1 cellular context compared by ENCODE assay signal in genomic region chr12:121514184-121514742, GRCh38.
A peak's percentile ranks its signal among the peaks of the same experiment; 100 is the strongest.
TF ChIP-seq lines count a peak whose summit lies in the region.

No MANE protein-coding gene starts in this region.

TF ChIP-seq in GM12878, 131 proteins besides CTCF, POLR2A, EP300 and RAD21 (continued from another document):
- TF ChIP-seq ZNF687 (IDR thresholded peaks at IDR 0.05), result peak; percentile 79
- TF ChIP-seq JUNB (IDR thresholded peaks at IDR 0.05), result no peak
- TF ChIP-seq IKZF2 (IDR thresholded peaks at IDR 0.05), result peak in 1 of 2 experiments; percentile 69; a peak in 3 of 4 replicates
- TF ChIP-seq ASH2L (IDR thresholded peaks at IDR 0.05; ENCODE audit: borderline replicate concordance, low read depth), result no peak
- TF ChIP-seq IKZF1 (conservative IDR thresholded peaks at IDR 0.05), result peak; percentile 84
- peak; percentile 77 for TF ChIP-seq FOXK2 (IDR thresholded peaks at IDR 0.05)
- no peak for TF ChIP-seq NFXL1 (IDR thresholded peaks at IDR 0.05; ENCODE audit: borderline replicate concordance)
- TF ChIP-seq DPF2 (IDR thresholded peaks at IDR 0.05), result peak; percentile 58; the same call in 1 of the 2 replicates
- TF ChIP-seq PAX5 (IDR thresholded peaks at IDR 0.05; ENCODE audit: borderline replicate concordance, low read depth, low read length), result 0 out of 2 replicates have a peak, but pooled peaks have one; percentile 33
- no peak for TF ChIP-seq PRDM15 (CRISPR knock-in tag; IDR thresholded peaks at IDR 0.05)
- TF ChIP-seq PKNOX1 (IDR thresholded peaks at IDR 0.05), result peak; percentile 35; the same call in 1 of the 2 replicates
- no peak for TF ChIP-seq EGR1 (IDR thresholded peaks at IDR 0.05; ENCODE audit: borderline replicate concordance in 1 of 2, low read depth in 2 of 2, low read length in 2 of 2)
- TF ChIP-seq MTA3 (IDR thresholded peaks at IDR 0.05; ENCODE audit: borderline replicate concordance, low read length), result peak; percentile 49; the same call in 1 of the 2 replicates
- TF ChIP-seq EED (IDR thresholded peaks at IDR 0.05; ENCODE audit: low read depth), result peak; percentile 50; the same call in 1 of the 2 replicates
- peak; percentile 97 for TF ChIP-seq RELB (IDR thresholded peaks at IDR 0.05; ENCODE audit: low read depth)
- TF ChIP-seq NR2F1 (conservative IDR thresholded peaks at IDR 0.05), result 0 out of 2 replicates have a peak, but pooled peaks have one; percentile 19
- TF ChIP-seq MLLT1 (IDR thresholded peaks at IDR 0.05), result 0 out of 2 replicates have a peak, but pooled peaks have one; percentile 49
- TF ChIP-seq BACH1 (IDR thresholded peaks at IDR 0.05; ENCODE audit: borderline replicate concordance), result peak; percentile 93
- TF ChIP-seq GATAD2B (conservative IDR thresholded peaks at IDR 0.05; ENCODE audit: low read depth), result peak; percentile 32; the same call in 1 of the 2 replicates
- TF ChIP-seq MXI1 (IDR thresholded peaks at IDR 0.05; ENCODE audit: low read depth, low read length), result peak; percentile 58; the same call in 1 of the 2 replicates
- TF ChIP-seq CREB1 (IDR thresholded peaks at IDR 0.05; ENCODE audit: low read depth), result 0 out of 2 replicates have a peak, but pooled peaks have one; percentile 2
- no peak for TF ChIP-seq SREBF2 (IDR thresholded peaks at IDR 0.05; ENCODE audit: low read length)
